Comparison of ENCODE assay signal across 1 cellular context in genomic region chr17:62172492-62173291, GRCh38.
TF ChIP-seq lines count a peak whose summit lies in the region.

No MANE protein-coding gene starts in this region.

TF ChIP-seq in K562, 482 proteins besides CTCF, POLR2A, EP300 and RAD21 (continued from another document and continues in another):
- TF ChIP-seq TCF7 (IDR thresholded peaks at IDR 0.05; ENCODE audit: borderline replicate concordance) = no peak
- peak; percentile 99 for TF ChIP-seq FOSL1 (tag; conservative IDR thresholded peaks at IDR 0.05)
- peak; percentile 58; the same call in 1 of the 2 replicates for TF ChIP-seq MYNN (IDR thresholded peaks at IDR 0.05)
- TF ChIP-seq MYNN (CRISPR knock-in tag; IDR thresholded peaks at IDR 0.05) = no peak
- TF ChIP-seq OTX1 (CRISPR knock-in tag; IDR thresholded peaks at IDR 0.05) = 0 out of 2 replicates have a peak, but pooled peaks have one; percentile 4
- no peak for TF ChIP-seq ZBTB26 (CRISPR knock-in tag; IDR thresholded peaks at IDR 0.05)
- TF ChIP-seq COPS2 (conservative IDR thresholded peaks at IDR 0.05) = no peak
- no peak for TF ChIP-seq PBX2 (CRISPR knock-in tag; IDR thresholded peaks at IDR 0.05; ENCODE audit: low read depth)
- peak; percentile 52 for TF ChIP-seq PBX2 (tag; conservative IDR thresholded peaks at IDR 0.05; ENCODE audit: low read depth)
- no peak for TF ChIP-seq XRCC4 (IDR thresholded peaks at IDR 0.05; ENCODE audit: extremely low read depth, insufficient read depth, insufficient read length)
- peak; percentile 92 for TF ChIP-seq NCOR1 (IDR thresholded peaks at IDR 0.05)
- no peak for TF ChIP-seq ZNF354B (CRISPR knock-in tag; IDR thresholded peaks at IDR 0.05)
- TF ChIP-seq AFF1 (IDR thresholded peaks at IDR 0.05; ENCODE audit: low read depth in 1 of 2, partially characterized antibody in 2 of 2) = peak in 1 of 2 experiments; percentile 59
- TF ChIP-seq TEAD1 (CRISPR knock-in tag; IDR thresholded peaks at IDR 0.05) = peak in 1 of 2 experiments; percentile 78; a peak in 2 of 4 replicates
- no peak; the same call in 1 of the 2 replicates for TF ChIP-seq ZBTB33 (CRISPR knock-in tag; IDR thresholded peaks at IDR 0.05)
- no peak for TF ChIP-seq ZKSCAN1 (IDR thresholded peaks at IDR 0.05; ENCODE audit: low read depth, low read length)
- TF ChIP-seq ATF7 (IDR thresholded peaks at IDR 0.05) = peak; percentile 91
- no peak for TF ChIP-seq KDM2B (CRISPR knock-in tag; IDR thresholded peaks at IDR 0.05)
- no peak for TF ChIP-seq E2F3 (CRISPR knock-in tag; IDR thresholded peaks at IDR 0.05)
- no peak for TF ChIP-seq IRF1 (CRISPR knock-in tag; IDR thresholded peaks at IDR 0.05; ENCODE audit: borderline replicate concordance)
- no peak for TF ChIP-seq E2F4 (CRISPR knock-in tag; IDR thresholded peaks at IDR 0.05; ENCODE audit: low read depth)
- no peak for TF ChIP-seq FUS (optimal IDR thresholded peaks at IDR 0.05; ENCODE audit: low read depth, low read length)
- TF ChIP-seq ZC3H4 (CRISPR knock-in tag; IDR thresholded peaks at IDR 0.05; ENCODE audit: borderline replicate concordance) = no peak
- 0 out of 2 replicates have a peak, but pooled peaks have one; percentile 60 for TF ChIP-seq ZNF197 (CRISPR knock-in tag; IDR thresholded peaks at IDR 0.05; ENCODE audit: low read depth)
- TF ChIP-seq ZNF584 (CRISPR knock-in tag; IDR thresholded peaks at IDR 0.05; ENCODE audit: low read depth) = peak; percentile 91
- TF ChIP-seq YBX1 (IDR thresholded peaks at IDR 0.05) = no peak
- peak in 1 of 2 experiments; percentile 65; a peak in 1 of 4 replicates for TF ChIP-seq ZNF639 (CRISPR knock-in tag; conservative IDR thresholded peaks at IDR 0.05 in 1 of 2, IDR thresholded peaks at IDR 0.05 in 1 of 2)
- TF ChIP-seq MTA2 (IDR thresholded peaks at IDR 0.05; ENCODE audit: low read depth) = peak; percentile 78
- peak; percentile 85 for TF ChIP-seq KLF16 (IDR thresholded peaks at IDR 0.05)
- TF ChIP-seq RNF219 (CRISPR knock-in tag; IDR thresholded peaks at IDR 0.05) = no peak
- peak; percentile 16; the same call in 1 of the 2 replicates for TF ChIP-seq ATF6 (CRISPR knock-in tag; IDR thresholded peaks at IDR 0.05)
